13 cellular contexts compared by ENCODE assay signal in genomic region chr15:94258246-94258645, GRCh38. TPM values are rescaled to one million over a fixed set of nuclear protein-coding genes. Genes with fewer than 3 reads are reported as not detected.
DNase-seq lines count a peak whose midpoint lies in the region; ATAC-seq and TF ChIP-seq lines count a peak whose summit lies in the region.
"Had no signal": no experiment of that assay in that cellular context is flagged by ENCODE, and none has a peak within 500 bp of the region (broad histone marks: within the 10 kb centered on the region; RNA-seq: fewer than 3 reads in every experiment).

No MANE protein-coding gene starts in this region.

- no peaks in the 10 kb centered on the region for H3K9me3 Mint-ChIP-seq in effector memory CD8-positive, alpha-beta T cell
- H3K9me3 Mint-ChIP-seq: activated T-cell treated with anti-CD3 and anti-CD28 coated beads, Interleukin-2, amount 50 U/mL, for 24 hours had no signal

- H3K36me3 ChIP-seq in heart right ventricle (no peaks in the 10 kb centered on the region), gastrocnemius medialis (no peaks in the 10 kb centered on the region), gastroesophageal sphincter (no peaks in the 10 kb centered on the region)

- H3K4me3 ChIP-seq in heart right ventricle: no peak overlapping the region
- no peak overlapping the region for H3K4me3 ChIP-seq in gastrocnemius medialis
- no peak overlapping the region for H3K4me3 ChIP-seq in gastroesophageal sphincter

- peak; percentile 55 for ATAC-seq in GM18868 (IDR thresholded peaks at IDR 0.05; ENCODE audit: unreplicated experiment)
- ATAC-seq in GM21717 (IDR thresholded peaks at IDR 0.05; ENCODE audit: unreplicated experiment): peak; percentile 72
- peak; percentile 72 for ATAC-seq in HG03175 (IDR thresholded peaks at IDR 0.05; ENCODE audit: unreplicated experiment)
- peak; percentile 29 for ATAC-seq in effector memory CD8-positive, alpha-beta T cell (replicated peaks)
- ATAC-seq in heart right ventricle: no peak
- ATAC-seq in gastrocnemius medialis: no peak
- no peak for ATAC-seq in gastroesophageal sphincter

- TF ChIP-seq CTCF in heart right ventricle (IDR thresholded peaks at IDR 0.05): no peak
- no peak for TF ChIP-seq CTCF in gastrocnemius medialis (IDR thresholded peaks at IDR 0.05 in 4 of 5, conservative IDR thresholded peaks at IDR 0.05 in 1 of 5)
- TF ChIP-seq CTCF in gastroesophageal sphincter (IDR thresholded peaks at IDR 0.05): no peak

- peak overlapping the region in 1 of 2 donors; percentile 19 for H3K27ac Mint-ChIP-seq in effector memory CD8-positive, alpha-beta T cell
- H3K27ac Mint-ChIP-seq: activated T-cell treated with anti-CD3 and anti-CD28 coated beads, Interleukin-2, amount 50 U/mL, for 24 hours; T-helper 1 cell treated with Interleukin-12 subunit alpha and Interleukin-12 subunit beta and Interleukin-4 antibody, amounts not matched to agents 30 μg/mL and 1 μg/mL, for 36 hours had no signal

- H3K4me3 Mint-ChIP-seq in effector memory CD8-positive, alpha-beta T cell: no peak overlapping the region
- H3K4me3 Mint-ChIP-seq: activated T-cell treated with anti-CD3 and anti-CD28 coated beads, Interleukin-2, amount 50 U/mL, for 24 hours; T-helper 1 cell treated with Interleukin-12 subunit alpha and Interleukin-12 subunit beta and Interleukin-4 antibody, amounts not matched to agents 30 μg/mL and 1 μg/mL, for 36 hours had no signal

- TF ChIP-seq EP300 in gastroesophageal sphincter (IDR thresholded peaks at IDR 0.05): no peak

- peaks cover 43 to 65% of the 10 kb centered on the region in 2 donors for H3K4me1 Mint-ChIP-seq in effector memory CD8-positive, alpha-beta T cell (ENCODE audit: low read depth in 2 of 2)

- no peaks in the 10 kb centered on the region for H3K9me3 ChIP-seq in heart right ventricle
- no peaks in the 10 kb centered on the region for H3K9me3 ChIP-seq in gastrocnemius medialis
- H3K9me3 ChIP-seq in gastroesophageal sphincter: no peaks in the 10 kb centered on the region
- H3K9me3 ChIP-seq: Caco-2 had no signal

- DNase-seq in effector memory CD8-positive, alpha-beta T cell: no peak
- DNase-seq in heart right ventricle (no peak), gastrocnemius medialis (no peak)
- DNase-seq in stimulated activated CD4-positive, alpha-beta T cell treated with anti-CD3 and anti-CD28 coated beads, Interleukin-4, amount 100 ng/mL, for 1 hour: no peak
- DNase-seq: activated T-cell treated with anti-CD3 and anti-CD28 coated beads, Interleukin-2, amount 50 U/mL, for 24 hours; Caco-2 had no signal

- H3K36me3 Mint-ChIP-seq in effector memory CD8-positive, alpha-beta T cell (ENCODE audit: insufficient read depth): no peaks in the 10 kb centered on the region

- in situ Hi-C loops in gastrocnemius medialis (cut with MboI; ENCODE audit: low sequenced_read_pairs in 4 of 4): no loop called here

- no peak overlapping the region for H3K27ac ChIP-seq in heart right ventricle
- no peak overlapping the region for H3K27ac ChIP-seq in gastrocnemius medialis
- H3K27ac ChIP-seq in gastroesophageal sphincter: no peak overlapping the region
- H3K27ac ChIP-seq: KMS-11, parathyroid adenoma had no signal

- TF ChIP-seq POLR2A in gastrocnemius medialis (IDR thresholded peaks at IDR 0.05): no peak
- TF ChIP-seq POLR2A in gastroesophageal sphincter (IDR thresholded peaks at IDR 0.05): no peak

- H3K27me3 Mint-ChIP-seq in effector memory CD8-positive, alpha-beta T cell: no peaks in the 10 kb centered on the region
- H3K27me3 Mint-ChIP-seq: activated T-cell treated with anti-CD3 and anti-CD28 coated beads, Interleukin-2, amount 50 U/mL, for 24 hours had no signal

- intact Hi-C loops in heart right ventricle (cut with DNase I) (no loop called here), gastrocnemius medialis (cut with DNase I; ENCODE audit: low total_unique reads) (no loop called here)

- 92 to 97% methylated on average over 2 of the region's 2 CpGs for WGBS in heart right ventricle, 2 donors
- 96 to 100% methylated on average over 2 of the region's 2 CpGs for WGBS in gastroesophageal sphincter (ENCODE audit: low coverage in 1 of 2), 2 donors

- H3K4me1 ChIP-seq in heart right ventricle (peaks cover 0 to 44% (median 0%) of the 10 kb centered on the region in 9 donors), gastrocnemius medialis (no peaks in the 10 kb centered on the region), gastroesophageal sphincter (no peaks in the 10 kb centered on the region)
- H3K4me1 ChIP-seq: parathyroid adenoma had no signal

- H3K27me3 ChIP-seq in heart right ventricle (no peaks in the 10 kb centered on the region), gastrocnemius medialis (no peaks in the 10 kb centered on the region), gastroesophageal sphincter (peaks cover 3% of the 10 kb centered on the region)

RNA-seq across cellular contexts. Expression of gene MCTP2, which starts 26.9 kb away (rescaled TPM):
- total RNA-seq in heart right ventricle: 1 to 10 TPM in 2 of 10 donors, under 1 TPM in 8; 0.24 to 8.3 (median 0.76) TPM
- polyA plus RNA-seq in heart right ventricle: 1 to 10 TPM in 1 of 2 donors, under 1 TPM in 1; 0.95 to 1.3 TPM
- 1 to 10 TPM in 1 of 4 donors, under 1 TPM in 3; 0.13 to 2.0 (median 0.43) TPM for total RNA-seq in gastrocnemius medialis
- total RNA-seq in gastroesophageal sphincter: 10 to 100 TPM in 1 of 4 donors, 1 to 10 TPM in 3; 1.5 to 10.3 (median 5.7) TPM

Comparison
In these comparisons a context has a peak if more than half of its experiments do, and no peak if none do; other contexts are left out.
1. ATAC-seq: peak in GM18868 (single experiment), GM21717 (single experiment), HG03175 (single experiment) and effector memory CD8-positive, alpha-beta T cell (single experiment); none in heart right ventricle (0 of 8), gastrocnemius medialis (0 of 2) and gastroesophageal sphincter (single experiment).